ENCODE assay signal across 9 cellular contexts in the genomic region with DNA sequence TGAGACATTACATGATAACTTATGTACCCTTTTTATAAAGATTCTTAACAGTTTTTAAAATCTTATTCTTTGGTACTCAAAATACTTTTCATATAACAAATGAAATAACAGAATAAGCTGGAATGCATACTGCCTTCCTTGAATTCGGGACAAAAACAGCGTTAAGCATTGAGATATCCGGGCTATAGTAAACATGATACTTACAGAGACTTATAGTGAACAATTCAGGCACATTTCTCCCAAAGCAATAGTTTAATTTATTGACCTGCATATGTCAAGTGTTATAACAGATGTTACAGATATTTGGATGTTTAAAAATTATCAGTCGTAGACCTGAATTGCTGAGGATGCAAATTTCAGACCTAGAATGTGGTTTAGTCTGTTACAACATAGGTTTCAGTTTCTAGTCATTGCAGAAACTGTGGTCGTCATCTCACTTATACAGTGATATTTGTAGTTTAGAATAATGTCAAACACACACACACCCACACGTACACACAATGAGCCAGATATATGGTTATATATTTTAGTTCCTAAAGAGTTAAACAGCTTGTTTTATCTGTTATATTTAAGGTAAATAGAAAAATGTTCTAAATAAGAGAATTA.
DNase-seq lines count a peak whose midpoint lies in the region; ATAC-seq, FAIRE-seq and TF ChIP-seq lines count a peak whose summit lies in the region.
"Had no signal": no experiment of that assay in that cellular context is flagged by ENCODE, and none has a peak within 500 bp of the region (broad histone marks: within the 10 kb centered on the region; RNA-seq: fewer than 3 reads in every experiment).

No MANE protein-coding gene starts in this region.

- no peak overlapping the region for H3K4me3 ChIP-seq in A549
- H3K4me3 ChIP-seq in neuronal stem cell (ENCODE audit: low read length in 2 of 2), result no peak overlapping the region

- CTCF ChIA-PET in A549 (lab: Yijun Ruan, JAX), result interaction anchor here (0.7 to 0.8 kb wide), 2 partner anchors 15 to 92 kb away, joined by 3 read pairs; no protein-coding TSS in a partner anchor

- H3K18ac ChIP-seq in neuronal stem cell (ENCODE audit: low read length), result no peak overlapping the region

- peaks cover 38% of the 10 kb centered on the region for H3K36me3 Mint-ChIP-seq in activated T-helper 17 cell treated with anti-CD3 and anti-CD28 coated beads, Interleukin-2, amount 50 U/mL, for 72 hours (ENCODE audit: low read depth)

- no peak overlapping the region for H4K8ac ChIP-seq in neuronal stem cell (ENCODE audit: low read depth, low read length)

- H3K27ac ChIP-seq in A549, result no peak overlapping the region
- H3K27ac ChIP-seq in neuronal stem cell (replicated peaks; ENCODE audit: low read length), result no peak overlapping the region

- H3K4me1 Mint-ChIP-seq in activated T-helper 17 cell treated with anti-CD3 and anti-CD28 coated beads, Interleukin-2, amount 50 U/mL, for 72 hours, result peaks cover 26% of the 10 kb centered on the region
- H3K4me1 Mint-ChIP-seq in stimulated activated naive CD8-positive, alpha-beta T cell treated with anti-CD3 and anti-CD28 coated beads, Interleukin-15, amount 100 ng/mL, for 72 hours, result peaks cover 41% of the 10 kb centered on the region

- H3K9me3 Mint-ChIP-seq in activated T-helper 17 cell treated with anti-CD3 and anti-CD28 coated beads, Interleukin-2, amount 50 U/mL, for 72 hours, result no peaks in the 10 kb centered on the region
- no peaks in the 10 kb centered on the region for H3K9me3 Mint-ChIP-seq in stimulated activated naive CD8-positive, alpha-beta T cell treated with anti-CD3 and anti-CD28 coated beads, Interleukin-15, amount 100 ng/mL, for 72 hours

- no peaks in the 10 kb centered on the region for H3K36me3 ChIP-seq in neuronal stem cell (replicated peaks in 1 of 2; ENCODE audit: control insufficient read depth in 2 of 2, insufficient read depth in 2 of 2, low read length in 2 of 2)

- H3K9ac ChIP-seq in neuronal stem cell (ENCODE audit: low read depth, low read length, poor library complexity), result no peak overlapping the region

- H4K91ac ChIP-seq in neuronal stem cell (ENCODE audit: low read depth, low read length, poor library complexity), result no peak overlapping the region

- POLR2A ChIA-PET in A549 (lab: Yijun Ruan, JAX), result no interaction called here

- no peak overlapping the region for H2BK120ac ChIP-seq in neuronal stem cell (ENCODE audit: low read depth, low read length)

- no peak for TF ChIP-seq CTCF in A549 (IDR thresholded peaks at IDR 0.05)

- no peaks in the 10 kb centered on the region for H3K79me1 ChIP-seq in neuronal stem cell (ENCODE audit: low read depth, low read length)

- H3K27me3 ChIP-seq in neuronal stem cell (ENCODE audit: control insufficient read depth in 3 of 3, insufficient read depth in 3 of 3, low read depth in 1 of 3, low read length in 3 of 3), result no peaks in the 10 kb centered on the region

- TF ChIP-seq RAD21 in A549 (conservative IDR thresholded peaks at IDR 0.05 in 1 of 2, IDR thresholded peaks at IDR 0.05 in 1 of 2), result no peak

- H2BK15ac ChIP-seq in neuronal stem cell (ENCODE audit: low read length), result no peak overlapping the region

- H2BK5ac ChIP-seq in neuronal stem cell (ENCODE audit: low read length), result no peak overlapping the region

- no peak overlapping the region for H2AK5ac ChIP-seq in neuronal stem cell (ENCODE audit: low read depth, low read length)

- no peak for FAIRE-seq in A549 (lab: Jason Lieb, UNC)
- FAIRE-seq: G401.6 had no signal

- no peak overlapping the region for H3K4ac ChIP-seq in neuronal stem cell (ENCODE audit: low read length)

- H3K9me3 ChIP-seq in A549, result no peaks in the 10 kb centered on the region
- H3K9me3 ChIP-seq in neuronal stem cell (replicated peaks in 1 of 2; ENCODE audit: control insufficient read depth in 2 of 2, insufficient read depth in 1 of 2, low read depth in 1 of 2, low read length in 2 of 2), result peaks cover 0 to 4% of the 10 kb centered on the region in 2 donors

- 70% methylated on average over 6 of the region's 6 CpGs for WGBS in A549 (ENCODE audit: missing lambda C conversion rate)
- no CpG with 5 or more reads among the region's 6 CpGs for WGBS in neuronal stem cell (ENCODE audit: extremely low coverage in 2 of 2, insufficient read length in 2 of 2, insufficient replicate concordance in 1 of 2), 2 donors

- no peaks in the 10 kb centered on the region for H3K27me3 Mint-ChIP-seq in activated T-helper 17 cell treated with anti-CD3 and anti-CD28 coated beads, Interleukin-2, amount 50 U/mL, for 72 hours
- no peaks in the 10 kb centered on the region for H3K27me3 Mint-ChIP-seq in stimulated activated naive CD8-positive, alpha-beta T cell treated with anti-CD3 and anti-CD28 coated beads, Interleukin-15, amount 100 ng/mL, for 72 hours

- DNase-seq in A549 (ENCODE audit: low read depth in 1 of 2, low spot score in 1 of 2), result no peak
- DNase-seq in GM19240 (ENCODE audit: insufficient read length, low spot score), result peak; percentile 3
- peak in 1 of 2 donors; percentile 14 for DNase-seq in stimulated activated naive CD8-positive, alpha-beta T cell treated with anti-CD3 and anti-CD28 coated beads, Interleukin-15, amount 100 ng/mL, for 72 hours
- no peak for DNase-seq in neuronal stem cell (ENCODE audit: low spot score)
- DNase-seq in mesenteric fat pad (ENCODE audit: low spot score), result no peak
- no peak for DNase-seq in stimulated activated CD8-positive, alpha-beta memory T cell treated with anti-CD3 and anti-CD28 coated beads, Interleukin-4, amount 100 ng/mL, for 48 hours

- no peak overlapping the region for H3K23ac ChIP-seq in neuronal stem cell (ENCODE audit: low read depth, low read length, poor library complexity)

- peak overlapping the region; percentile 77 for H3K4me3 Mint-ChIP-seq in activated T-helper 17 cell treated with anti-CD3 and anti-CD28 coated beads, Interleukin-2, amount 50 U/mL, for 72 hours
- peak overlapping the region in 1 of 2 donors; percentile 66 for H3K4me3 Mint-ChIP-seq in stimulated activated naive CD8-positive, alpha-beta T cell treated with anti-CD3 and anti-CD28 coated beads, Interleukin-15, amount 100 ng/mL, for 72 hours

- peak overlapping the region; percentile 89 for H3K27ac Mint-ChIP-seq in activated T-helper 17 cell treated with anti-CD3 and anti-CD28 coated beads, Interleukin-2, amount 50 U/mL, for 72 hours
- H3K27ac Mint-ChIP-seq in stimulated activated naive CD8-positive, alpha-beta T cell treated with anti-CD3 and anti-CD28 coated beads, Interleukin-15, amount 100 ng/mL, for 72 hours, result no peak overlapping the region

- H3K4me2 ChIP-seq in A549, result peak overlapping the region; percentile 37
- H3K4me2 ChIP-seq in neuronal stem cell (ENCODE audit: insufficient read depth, low read length, poor library complexity, severe bottlenecking), result no peak overlapping the region

- no peak overlapping the region for H2BK12ac ChIP-seq in neuronal stem cell (ENCODE audit: low read length)

- no peak for TF ChIP-seq EP300 in A549 (IDR thresholded peaks at IDR 0.05)

- no peak overlapping the region for H3K14ac ChIP-seq in neuronal stem cell (ENCODE audit: low read length)

- TF ChIP-seq POLR2A in A549 (IDR thresholded peaks at IDR 0.05; ENCODE audit: low read length), result no peak

- H2AFZ ChIP-seq in neuronal stem cell (ENCODE audit: low read length), result no peak overlapping the region

- ATAC-seq in A549 (no peak), HG03175 (IDR thresholded peaks at IDR 0.05; ENCODE audit: unreplicated experiment) (peak; percentile 100)
- peak; percentile 94 for ATAC-seq in activated T-helper 17 cell treated with anti-CD3 and anti-CD28 coated beads, Interleukin-2, amount 50 U/mL, for 72 hours (replicated peaks)
- peak; percentile 99 for ATAC-seq in stimulated activated naive CD8-positive, alpha-beta T cell treated with anti-CD3 and anti-CD28 coated beads, Interleukin-15, amount 100 ng/mL, for 72 hours

- H3K4me1 ChIP-seq in A549 (peaks cover 17% of the 10 kb centered on the region; the same call in 2 of the 3 replicates), neuronal stem cell (ENCODE audit: control insufficient read depth in 2 of 2, insufficient read depth in 1 of 2, low read depth in 1 of 2, low read length in 2 of 2) (peaks cover 8 to 12% of the 10 kb centered on the region in 2 donors)

TF ChIP-seq in A549, 52 proteins besides CTCF, POLR2A, EP300 and RAD21:
- TF ChIP-seq MAFK (IDR thresholded peaks at IDR 0.05; ENCODE audit: partially characterized antibody), result peak; percentile 96
- TF ChIP-seq, protein P1, sequence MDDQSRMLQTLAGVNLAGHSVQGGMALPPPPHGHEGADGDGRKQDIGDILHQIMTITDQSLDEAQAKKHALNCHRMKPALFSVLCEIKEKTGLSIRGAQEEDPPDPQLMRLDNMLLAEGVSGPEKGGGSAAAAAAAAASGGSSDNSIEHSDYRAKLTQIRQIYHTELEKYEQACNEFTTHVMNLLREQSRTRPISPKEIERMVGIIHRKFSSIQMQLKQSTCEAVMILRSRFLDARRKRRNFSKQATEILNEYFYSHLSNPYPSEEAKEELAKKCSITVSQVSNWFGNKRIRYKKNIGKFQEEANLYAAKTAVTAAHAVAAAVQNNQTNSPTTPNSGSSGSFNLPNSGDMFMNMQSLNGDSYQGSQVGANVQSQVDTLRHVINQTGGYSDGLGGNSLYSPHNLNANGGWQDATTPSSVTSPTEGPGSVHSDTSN (IDR thresholded peaks at IDR 0.05), result no peak

Comparison
In these comparisons a context has a peak if more than half of its experiments do, and no peak if none do; other contexts are left out.
1. ATAC-seq: peak in HG03175 (single experiment), activated T-helper 17 cell treated with anti-CD3 and anti-CD28 coated beads, Interleukin-2, amount 50 U/mL, for 72 hours (single experiment) and stimulated activated naive CD8-positive, alpha-beta T cell treated with anti-CD3 and anti-CD28 coated beads, Interleukin-15, amount 100 ng/mL, for 72 hours (single experiment); none in A549 (0 of 2).